In the genomic region with DNA sequence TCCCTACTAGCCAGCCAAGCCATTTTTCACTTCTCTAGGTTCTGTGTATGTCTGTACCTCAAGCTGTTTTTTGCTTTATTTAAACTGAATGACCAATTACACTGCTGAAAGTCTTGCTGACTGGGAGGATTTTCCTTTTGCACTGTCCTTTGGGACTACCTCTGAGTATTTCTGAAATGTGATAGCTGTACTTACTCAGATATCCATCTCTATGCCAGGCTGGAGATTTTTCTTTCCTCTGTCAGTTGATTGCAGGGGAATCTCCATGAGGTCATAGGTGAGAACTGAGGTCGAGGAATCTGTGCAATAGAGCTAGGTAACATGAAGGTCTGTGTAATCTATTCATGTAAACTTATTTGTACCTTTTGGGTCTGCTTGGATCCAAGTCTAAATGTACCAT, we compare ENCODE assay signal across 1 cellular context.
TF ChIP-seq lines count a peak whose summit lies in the region.

No MANE protein-coding gene starts in this region.

TF ChIP-seq in SK-N-SH, 30 proteins besides CTCF, POLR2A, EP300 and RAD21 (continued from another document):
- TF ChIP-seq REST (IDR thresholded peaks at IDR 0.05; ENCODE audit: low read depth, low read length) (no peak), YY1 (IDR thresholded peaks at IDR 0.05; ENCODE audit: low read depth) (no peak), MXI1 (IDR thresholded peaks at IDR 0.05; ENCODE audit: low read depth, low read length) (no peak), RFX5 (IDR thresholded peaks at IDR 0.05; ENCODE audit: low read length) (no peak), SIN3A (IDR thresholded peaks at IDR 0.05; ENCODE audit: borderline replicate concordance, low read depth, low read length) (no peak), SMC3 (IDR thresholded peaks at IDR 0.05; ENCODE audit: low read depth, low read length) (no peak), FOSL2 (IDR thresholded peaks at IDR 0.05; ENCODE audit: borderline replicate concordance, low read depth) (no peak)
- TF ChIP-seq, protein P1, sequence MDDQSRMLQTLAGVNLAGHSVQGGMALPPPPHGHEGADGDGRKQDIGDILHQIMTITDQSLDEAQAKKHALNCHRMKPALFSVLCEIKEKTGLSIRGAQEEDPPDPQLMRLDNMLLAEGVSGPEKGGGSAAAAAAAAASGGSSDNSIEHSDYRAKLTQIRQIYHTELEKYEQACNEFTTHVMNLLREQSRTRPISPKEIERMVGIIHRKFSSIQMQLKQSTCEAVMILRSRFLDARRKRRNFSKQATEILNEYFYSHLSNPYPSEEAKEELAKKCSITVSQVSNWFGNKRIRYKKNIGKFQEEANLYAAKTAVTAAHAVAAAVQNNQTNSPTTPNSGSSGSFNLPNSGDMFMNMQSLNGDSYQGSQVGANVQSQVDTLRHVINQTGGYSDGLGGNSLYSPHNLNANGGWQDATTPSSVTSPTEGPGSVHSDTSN (IDR thresholded peaks at IDR 0.05) = peak; percentile 63
TF ChIP-seq in SK-N-SH: peak in this region for 2.
